2 cellular contexts compared by ENCODE assay signal in the genomic region with DNA sequence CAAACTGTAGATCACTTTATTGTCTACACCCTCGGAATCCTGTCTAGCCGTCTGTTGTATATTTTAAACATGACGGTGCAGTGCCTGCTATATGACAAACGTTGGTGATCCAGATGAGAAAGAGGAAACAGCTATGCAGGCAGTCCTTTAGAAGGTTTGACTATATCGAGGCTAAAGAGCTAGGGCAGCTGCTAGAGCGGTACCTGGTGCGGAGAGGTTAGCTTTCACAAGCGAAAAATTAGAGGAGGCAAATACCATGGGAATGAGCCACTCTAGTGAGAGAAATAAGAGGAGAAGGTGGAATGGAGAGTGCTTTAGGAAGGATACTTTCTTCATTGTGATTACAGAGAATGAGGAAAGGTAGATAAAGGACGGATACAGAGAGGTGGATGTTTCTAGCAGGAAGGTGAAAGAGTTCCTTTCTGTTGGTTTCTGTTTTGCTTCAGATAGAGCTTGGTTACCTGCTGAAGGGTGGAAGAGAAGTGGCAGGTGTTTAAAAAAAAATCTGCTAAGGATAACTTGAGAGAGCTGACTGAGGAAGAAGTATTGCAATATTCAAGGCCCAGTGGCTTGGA.
TF ChIP-seq lines count a peak whose summit lies in the region.

No MANE protein-coding gene starts in this region.

TF ChIP-seq in HCT116, 20 proteins besides CTCF, POLR2A, EP300 and RAD21 (continued from another document):
- no peak for TF ChIP-seq EZH2phosphoT487 (IDR thresholded peaks at IDR 0.05; ENCODE audit: borderline replicate concordance)

TF ChIP-seq in SK-N-SH, 30 proteins besides CTCF, POLR2A, EP300 and RAD21 (continued from another document):
- TF ChIP-seq, protein P1, sequence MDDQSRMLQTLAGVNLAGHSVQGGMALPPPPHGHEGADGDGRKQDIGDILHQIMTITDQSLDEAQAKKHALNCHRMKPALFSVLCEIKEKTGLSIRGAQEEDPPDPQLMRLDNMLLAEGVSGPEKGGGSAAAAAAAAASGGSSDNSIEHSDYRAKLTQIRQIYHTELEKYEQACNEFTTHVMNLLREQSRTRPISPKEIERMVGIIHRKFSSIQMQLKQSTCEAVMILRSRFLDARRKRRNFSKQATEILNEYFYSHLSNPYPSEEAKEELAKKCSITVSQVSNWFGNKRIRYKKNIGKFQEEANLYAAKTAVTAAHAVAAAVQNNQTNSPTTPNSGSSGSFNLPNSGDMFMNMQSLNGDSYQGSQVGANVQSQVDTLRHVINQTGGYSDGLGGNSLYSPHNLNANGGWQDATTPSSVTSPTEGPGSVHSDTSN (IDR thresholded peaks at IDR 0.05) = no peak
